14 cellular contexts compared by ENCODE assay signal in genomic region chr1:53740621-53741105, GRCh38. TPM values are rescaled to one million over a fixed set of nuclear protein-coding genes. Genes with fewer than 3 reads are reported as not detected.
A peak's percentile ranks its signal among the peaks of the same experiment; 100 is the strongest.
DNase-seq lines count a peak whose midpoint lies in the region; ATAC-seq and TF ChIP-seq lines count a peak whose summit lies in the region.
"Had no signal": no experiment of that assay in that cellular context is flagged by ENCODE, and none has a peak within 500 bp of the region (broad histone marks: within the 10 kb centered on the region; RNA-seq: fewer than 3 reads in every experiment).

No MANE protein-coding gene starts in this region.

- peaks cover 0 to 7% (median 0%) of the 10 kb centered on the region in 4 donors for H3K4me1 Mint-ChIP-seq in CD4-positive, alpha-beta memory T cell
- peaks cover 35% of the 10 kb centered on the region for H3K4me1 Mint-ChIP-seq in HFFc6 (ENCODE audit: low read depth)
- H3K4me1 Mint-ChIP-seq in brain, result no peaks in the 10 kb centered on the region
- no peaks in the 10 kb centered on the region for H3K4me1 Mint-ChIP-seq in nephron
- H3K4me1 Mint-ChIP-seq in activated T-helper 17 cell treated with anti-CD3 and anti-CD28 coated beads, Interleukin-2, amount 50 U/mL, for 72 hours, result no peaks in the 10 kb centered on the region
- H3K4me1 Mint-ChIP-seq: activated naive CD4-positive, alpha-beta T cell treated with anti-CD3 and anti-CD28 coated beads, Interleukin-2, amount 50 U/mL, for 24 hours had no signal

- intact Hi-C loops in CD4-positive, alpha-beta memory T cell (cut with micrococcal nuclease), result no loop called here

- H3K36me3 ChIP-seq in CD4-positive, alpha-beta memory T cell (ENCODE audit: insufficient read depth, low read length), result no peaks in the 10 kb centered on the region
- H3K36me3 ChIP-seq: prostate gland had no signal

- H3K27me3 Mint-ChIP-seq in CD4-positive, alpha-beta memory T cell, result peaks cover 37 to 44% of the 10 kb centered on the region in 2 donors
- H3K27me3 Mint-ChIP-seq in HFFc6 (ENCODE audit: insufficient read depth) (peaks cover 3% of the 10 kb centered on the region), brain (peaks cover 72% of the 10 kb centered on the region), nephron (ENCODE audit: low read depth) (peaks cover 77% of the 10 kb centered on the region)
- peaks cover 21% of the 10 kb centered on the region for H3K27me3 Mint-ChIP-seq in activated T-helper 17 cell treated with anti-CD3 and anti-CD28 coated beads, Interleukin-2, amount 50 U/mL, for 72 hours

- no peak for DNase-seq in CD4-positive, alpha-beta memory T cell
- DNase-seq in HFFc6 (peak; percentile 64), cerebellar cortex (ENCODE audit: low spot score) (no peak)
- DNase-seq in activated effector memory CD4-positive, alpha-beta T cell treated with anti-CD3 and anti-CD28 coated beads, Interleukin-2, amount 50 U/mL, for 16 hours, result no peak
- DNase-seq in stimulated activated naive CD4-positive, alpha-beta T cell (lab: John Stamatoyannopoulos, UW), result no peak
- DNase-seq: activated CD4-positive, alpha-beta T cell treated with anti-CD3 and anti-CD28 coated beads, Interleukin-2, amount 50 U/mL, for 4 hours; effector memory CD8-positive, alpha-beta T cell; NCI-H2029 treated with DMSO at 0.1 percent for 48 hours; T-helper 1 cell had no signal

- ATAC-seq in activated T-helper 17 cell treated with anti-CD3 and anti-CD28 coated beads, Interleukin-2, amount 50 U/mL, for 72 hours (replicated peaks), result no peak
- ATAC-seq: effector memory CD8-positive, alpha-beta T cell had no signal

- peak overlapping the region in 5 of 8 donors; percentile 3 to 47 (median 31) for H3K4me3 Mint-ChIP-seq in CD4-positive, alpha-beta memory T cell
- H3K4me3 Mint-ChIP-seq in HFFc6 (peak overlapping the region; percentile 77), brain (peak overlapping the region; percentile 32 to 70 (median 62)), nephron (peak overlapping the region; percentile 62 to 78 (median 72))
- H3K4me3 Mint-ChIP-seq in activated T-helper 17 cell treated with anti-CD3 and anti-CD28 coated beads, Interleukin-2, amount 50 U/mL, for 72 hours, result no peak overlapping the region

- peaks cover 17% of the 10 kb centered on the region for H3K27me3 ChIP-seq in CD4-positive, alpha-beta memory T cell (ENCODE audit: insufficient read depth, low read length)

- no peak overlapping the region for H3K27ac ChIP-seq in CD4-positive, alpha-beta memory T cell (ENCODE audit: low read depth, low read length)
- H3K27ac ChIP-seq: prostate gland had no signal

- H3K4me3 ChIP-seq in CD4-positive, alpha-beta memory T cell (ENCODE audit: low read length in 2 of 2), result no peak overlapping the region
- H3K4me3 ChIP-seq: prostate gland had no signal

- no peak overlapping the region for H3K27ac Mint-ChIP-seq in CD4-positive, alpha-beta memory T cell
- peak overlapping the region; percentile 80 for H3K27ac Mint-ChIP-seq in HFFc6
- no peak overlapping the region for H3K27ac Mint-ChIP-seq in brain
- no peak overlapping the region for H3K27ac Mint-ChIP-seq in nephron
- H3K27ac Mint-ChIP-seq in activated T-helper 17 cell treated with anti-CD3 and anti-CD28 coated beads, Interleukin-2, amount 50 U/mL, for 72 hours, result no peak overlapping the region
- H3K27ac Mint-ChIP-seq: activated naive CD4-positive, alpha-beta T cell treated with anti-CD3 and anti-CD28 coated beads, Interleukin-2, amount 50 U/mL, for 24 hours; effector memory CD8-positive, alpha-beta T cell had no signal

- POLR2A ChIA-PET in CD4-positive, alpha-beta memory T cell (lab: Charles Lee; ENCODE audit: partially characterized antibody), result no interaction called here

- H3K36me3 Mint-ChIP-seq in CD4-positive, alpha-beta memory T cell, result peaks cover 0 to 5% of the 10 kb centered on the region in 2 donors
- H3K36me3 Mint-ChIP-seq in HFFc6 (ENCODE audit: low read depth) (peaks cover 10% of the 10 kb centered on the region), brain (no peaks in the 10 kb centered on the region), nephron (ENCODE audit: low read depth) (no peaks in the 10 kb centered on the region)
- no peaks in the 10 kb centered on the region for H3K36me3 Mint-ChIP-seq in activated T-helper 17 cell treated with anti-CD3 and anti-CD28 coated beads, Interleukin-2, amount 50 U/mL, for 72 hours (ENCODE audit: low read depth)

- CTCF ChIA-PET in CD4-positive, alpha-beta memory T cell (lab: Charles Lee; ENCODE audit: partially characterized antibody), result no interaction called here

- H3K9me3 ChIP-seq in CD4-positive, alpha-beta memory T cell (ENCODE audit: control insufficient read depth in 1 of 2, low read length in 2 of 2), result no peaks in the 10 kb centered on the region
- H3K9me3 ChIP-seq: prostate gland had no signal

- peaks cover 9% of the 10 kb centered on the region for H3K4me1 ChIP-seq in CD4-positive, alpha-beta memory T cell (ENCODE audit: insufficient read depth, low read length)

- H3K9me3 Mint-ChIP-seq in CD4-positive, alpha-beta memory T cell, result peaks cover 2 to 16% (median 11%) of the 10 kb centered on the region in 8 donors
- H3K9me3 Mint-ChIP-seq in HFFc6 (peaks cover 10% of the 10 kb centered on the region), brain (peaks cover 7 to 16% (median 11%) of the 10 kb centered on the region in 5 experiments), nephron (peaks cover 15% of the 10 kb centered on the region)
- peaks cover 12% of the 10 kb centered on the region for H3K9me3 Mint-ChIP-seq in activated T-helper 17 cell treated with anti-CD3 and anti-CD28 coated beads, Interleukin-2, amount 50 U/mL, for 72 hours

- TF ChIP-seq CTCF in HFFc6 (IDR thresholded peaks at IDR 0.05) (no peak), brain (conservative IDR thresholded peaks at IDR 0.05) (no peak), nephron (IDR thresholded peaks at IDR 0.05; ENCODE audit: unreplicated experiment in 3 of 3) (no peak)

RNA-seq across cellular contexts. Expression of gene GLIS1, which starts 1.7 kb away (rescaled TPM):
- not detected for total RNA-seq in CD4-positive, alpha-beta memory T cell
- polyA plus RNA-seq in CD4-positive, alpha-beta memory T cell, result not detected
- 1 to 10 TPM; 1.1 to 1.9 (median 1.2) TPM for total RNA-seq in HFFc6 (2021; fragmentation: NEBNext Ultra II Directional; extraction: Animal tissue kit (Norgen Biotek cat#: 25700))
- polyA plus RNA-seq in brain (ENCODE audit: insufficient read depth, low read depth, low replicate concordance), result 0.44 TPM
- total RNA-seq in activated T-helper 17 cell treated with anti-CD3 and anti-CD28 coated beads, Interleukin-2, amount 50 U/mL, for 72 hours, result not detected
